Comparison of ENCODE assay signal across 27 cellular contexts in the genomic region with DNA sequence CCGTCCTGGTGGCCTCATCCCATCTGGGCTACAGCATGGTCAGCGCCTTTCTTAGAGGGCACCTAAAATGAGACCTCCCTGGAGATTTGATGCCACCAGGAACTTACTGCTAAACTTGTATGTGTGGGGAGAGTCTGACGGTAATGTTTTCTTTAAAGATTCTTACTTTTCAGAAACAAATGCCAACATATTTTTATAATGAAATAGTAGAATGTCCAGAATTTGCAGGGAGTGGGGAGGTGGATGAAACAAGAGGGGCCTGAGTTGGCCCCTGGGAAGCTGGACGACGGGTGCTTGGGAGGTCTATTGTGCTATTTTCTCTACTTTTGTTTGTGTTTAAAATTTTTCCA.
"Had no signal": no experiment of that assay in that cellular context is flagged by ENCODE, and none has a peak within 500 bp of the region (broad histone marks: within the 10 kb centered on the region; RNA-seq: fewer than 3 reads in every experiment).

No MANE protein-coding gene starts in this region.

- H3K4me3 ChIP-seq: left ventricle myocardium inferior, lung, neural progenitor cell, pancreas, prostate gland, sigmoid colon, tibial nerve, uterus had no signal

- H3K4me3 Mint-ChIP-seq: mesothelial cell of epicardium; naive B cell; natural killer cell; nephron progenitor cell; neural progenitor cell; stimulated activated memory B cell treated with anti-CD40 and anti-IgM and Interleukin-4, amounts not matched to agents 10 μg/mL and 1 μg/mL and 100 μg/mL, for 72 hours; stimulated activated naive CD8-positive, alpha-beta T cell treated with anti-CD3 and anti-CD28 coated beads, Interleukin-15, amount 100 ng/mL, for 72 hours; type B pancreatic cell had no signal

- H3K4me1 Mint-ChIP-seq: mesothelial cell of epicardium; naive B cell; stimulated activated memory B cell treated with anti-CD40 and anti-IgM and Interleukin-4, amounts not matched to agents 10 μg/mL and 1 μg/mL and 100 μg/mL, for 72 hours; stimulated activated naive CD8-positive, alpha-beta T cell treated with anti-CD3 and anti-CD28 coated beads, Interleukin-15, amount 100 ng/mL, for 72 hours had no signal

- H3K27ac ChIP-seq: left ventricle myocardium inferior, neural progenitor cell, pancreas, prostate gland, sigmoid colon, tibial nerve, uterus had no signal

- ATAC-seq: left colon; natural killer cell; pancreas; stimulated activated memory B cell treated with anti-CD40 and anti-IgM and Interleukin-4, amounts not matched to agents 10 μg/mL and 1 μg/mL and 100 μg/mL, for 72 hours; stimulated activated naive CD8-positive, alpha-beta T cell treated with anti-CD3 and anti-CD28 coated beads, Interleukin-15, amount 100 ng/mL, for 72 hours had no signal

- H3K9me3 ChIP-seq: left ventricle myocardium inferior, pancreas, prostate gland, sigmoid colon, uterus had no signal

- H3K36me3 ChIP-seq: left ventricle myocardium inferior, neural progenitor cell, pancreas, prostate gland, sigmoid colon, tibial nerve, uterus had no signal

- H3K27me3 Mint-ChIP-seq: naive B cell; stimulated activated memory B cell treated with anti-CD40 and anti-IgM and Interleukin-4, amounts not matched to agents 10 μg/mL and 1 μg/mL and 100 μg/mL, for 72 hours; stimulated activated naive CD8-positive, alpha-beta T cell treated with anti-CD3 and anti-CD28 coated beads, Interleukin-15, amount 100 ng/mL, for 72 hours; type B pancreatic cell had no signal

- H3K4me1 ChIP-seq: neural progenitor cell, pancreas, prostate gland, sigmoid colon, tibial nerve, uterus had no signal

- DNase-seq: hippocampal formation; left ventricle myocardium inferior; mesendoderm; naive B cell; natural killer cell; nephron progenitor cell; retina; right cardiac atrium; small intestine; stimulated activated CD4-positive, alpha-beta T cell treated with anti-CD3 and anti-CD28 coated beads, Interleukin-1b, Interleukin-23, amount 100 ng/mL, for 48 hours; stimulated activated CD4-positive, alpha-beta T cell treated with anti-CD3 and anti-CD28 coated beads, Interleukin-2, amount 100 ng/mL, for 48 hours; stimulated activated CD4-positive, alpha-beta T cell treated with anti-CD3 and anti-CD28 coated beads, Interleukin-4, amount 100 ng/mL, for 4 hours; stimulated activated CD8-positive, alpha-beta memory T cell treated with anti-CD3 and anti-CD28 coated beads, Interleukin-4, amount 100 ng/mL, for 48 hours; stimulated activated naive CD4-positive, alpha-beta T cell treated with Interleukin-2 at 50 U/mL for 16 hours; stimulated activated naive CD8-positive, alpha-beta T cell treated with anti-CD3 and anti-CD28 coated beads, Interleukin-15, amount 100 ng/mL, for 72 hours; substantia nigra; uterus had no signal

- H3K36me3 Mint-ChIP-seq: mesothelial cell of epicardium; naive B cell; natural killer cell; neural progenitor cell; stimulated activated memory B cell treated with anti-CD40 and anti-IgM and Interleukin-4, amounts not matched to agents 10 μg/mL and 1 μg/mL and 100 μg/mL, for 72 hours; type B pancreatic cell had no signal

- H3K27ac Mint-ChIP-seq: mesothelial cell of epicardium; naive B cell; natural killer cell; nephron progenitor cell; stimulated activated memory B cell treated with anti-CD40 and anti-IgM and Interleukin-4, amounts not matched to agents 10 μg/mL and 1 μg/mL and 100 μg/mL, for 72 hours; type B pancreatic cell had no signal

- H3K9me3 Mint-ChIP-seq: natural killer cell, type B pancreatic cell had no signal

- H3K27me3 ChIP-seq: neural progenitor cell, pancreas, sigmoid colon, tibial nerve, uterus had no signal
